Comparison of ENCODE assay signal across 23 cellular contexts in genomic region chr20:61615806-61616205, GRCh38.
A peak's percentile ranks its signal among the peaks of the same experiment; 100 is the strongest.
DNase-seq lines count a peak whose midpoint lies in the region; ATAC-seq and TF ChIP-seq lines count a peak whose summit lies in the region.
"Had no signal": no experiment of that assay in that cellular context is flagged by ENCODE, and none has a peak within 500 bp of the region (broad histone marks: within the 10 kb centered on the region; RNA-seq: fewer than 3 reads in every experiment).

No MANE protein-coding gene starts in this region.

- H3K4me3 ChIP-seq in BLaER1 (no peak overlapping the region), aorta (ENCODE audit: low read length in 2 of 2) (no peak overlapping the region)
- H3K4me3 ChIP-seq: A549, GM12878 had no signal

- H3K27ac Mint-ChIP-seq in H9 (no peak overlapping the region), endothelial cell (ENCODE audit: unreplicated experiment) (no peak overlapping the region)
- H3K27ac Mint-ChIP-seq: CD4-positive, CD25-positive, alpha-beta regulatory T cell; CD8-positive, alpha-beta T cell had no signal

- H2BK5ac ChIP-seq in H9 (ENCODE audit: insufficient read length, low read length): no peak overlapping the region

- no peak overlapping the region for H2AK5ac ChIP-seq in H9 (ENCODE audit: insufficient read length, low read length)

- H3K4me1 ChIP-seq in BLaER1: peaks cover 16% of the 10 kb centered on the region
- no peaks in the 10 kb centered on the region for H3K4me1 ChIP-seq in H9 (ENCODE audit: insufficient read depth, low read length)
- H3K4me1 ChIP-seq in aorta (ENCODE audit: control insufficient read depth in 1 of 2, insufficient read depth in 2 of 2, low read length in 2 of 2): no peaks in the 10 kb centered on the region
- H3K4me1 ChIP-seq: A549, BE2C had no signal

- no peaks in the 10 kb centered on the region for H3K4me1 Mint-ChIP-seq in H9
- no peaks in the 10 kb centered on the region for H3K4me1 Mint-ChIP-seq in endothelial cell (ENCODE audit: unreplicated experiment)
- H3K4me1 Mint-ChIP-seq: CD4-positive, CD25-positive, alpha-beta regulatory T cell had no signal

- no peak overlapping the region for H3K4me3 Mint-ChIP-seq in H9
- peak overlapping the region; percentile 59 for H3K4me3 Mint-ChIP-seq in endothelial cell (ENCODE audit: unreplicated experiment)
- H3K4me3 Mint-ChIP-seq: CD4-positive, CD25-positive, alpha-beta regulatory T cell; CD8-positive, alpha-beta T cell had no signal

- no peak overlapping the region for H3K4ac ChIP-seq in H9 (ENCODE audit: low read depth, low read length)

- no CpG with 5 or more reads among the region's 15 CpGs for WGBS in H9 (ENCODE audit: extremely low coverage, insufficient read length, low lambda C conversion rate)
- 90 to 93% methylated on average over 15 of the region's 15 CpGs for WGBS in aorta, 2 donors

- no peak overlapping the region for H3T11ph ChIP-seq in H9 (ENCODE audit: low read length)

- no peaks in the 10 kb centered on the region for H3K23me2 ChIP-seq in H9 (ENCODE audit: insufficient read length, low read depth, low read length, poor library complexity, severe bottlenecking)

- no peak overlapping the region for H2BK120ac ChIP-seq in H9 (ENCODE audit: low read depth, low read length, poor library complexity, severe bottlenecking)

- no peak overlapping the region for H2AFZ ChIP-seq in H9 (ENCODE audit: low read length)

- no peak overlapping the region for H4K91ac ChIP-seq in H9 (ENCODE audit: insufficient read length, low read depth, low read length)

- H3K36me3 Mint-ChIP-seq in H9 (ENCODE audit: insufficient read depth in 1 of 3, low read depth in 3 of 3) (peaks cover 4 to 11% (median 9%) of the 10 kb centered on the region in 3 experiments; a peak in 4 of 7 replicates), endothelial cell (ENCODE audit: low read depth, unreplicated experiment) (no peaks in the 10 kb centered on the region)
- H3K36me3 Mint-ChIP-seq: CD4-positive, CD25-positive, alpha-beta regulatory T cell; CD8-positive, alpha-beta T cell had no signal

- no peak overlapping the region for H3K18ac ChIP-seq in H9 (ENCODE audit: insufficient read length, low read depth, low read length)

- no peaks in the 10 kb centered on the region for H3K36me3 ChIP-seq in BLaER1
- H3K36me3 ChIP-seq in aorta (ENCODE audit: control insufficient read depth in 1 of 2, insufficient read depth in 2 of 2, low read length in 1 of 2): no peaks in the 10 kb centered on the region
- H3K36me3 ChIP-seq: BE2C had no signal

- 0 out of 2 replicates have a peak overlapping the region, but pooled peaks have one; percentile 40 for H3K14ac ChIP-seq in H9 (ENCODE audit: insufficient read depth, low read length)

- H3K27ac ChIP-seq in BLaER1 (0 out of 2 replicates have a peak overlapping the region, but pooled peaks have one; percentile 18), H9 (ENCODE audit: insufficient read length, low read depth, low read length) (no peak overlapping the region), aorta (ENCODE audit: low read depth in 1 of 2, low read length in 2 of 2) (no peak overlapping the region)
- H3K27ac ChIP-seq: A549, C4-2B had no signal

- in situ Hi-C loops in GM13977 (cut with MboI; ENCODE audit: low pct_unique_long_range_greater_than_20kb, low sequenced_read_pairs, unreplicated experiment): no loop called here

- H3K9me3 Mint-ChIP-seq in H9 (peaks cover 22 to 28% of the 10 kb centered on the region in 2 experiments), endothelial cell (ENCODE audit: unreplicated experiment) (no peaks in the 10 kb centered on the region)

- H3K9ac ChIP-seq in BLaER1 (no peak overlapping the region), H9 (ENCODE audit: extremely low read depth, insufficient read length, low read length) (no peak overlapping the region)

- H4K20me1 ChIP-seq in BLaER1: no peaks in the 10 kb centered on the region
- H4K20me1 ChIP-seq in H9 (ENCODE audit: control insufficient read depth, insufficient read depth, insufficient read length): no peaks in the 10 kb centered on the region

- no peak overlapping the region for H3K23ac ChIP-seq in H9 (ENCODE audit: insufficient read length, low read depth, low read length)

- H3K4me2 ChIP-seq in BLaER1 (peak overlapping the region; percentile 67), H9 (ENCODE audit: insufficient read depth, insufficient read length, low read length) (no peak overlapping the region)
- H3K4me2 ChIP-seq: A549 had no signal

- no peak for TF ChIP-seq CTCF in H9 (conservative IDR thresholded peaks at IDR 0.05)
- no peak for TF ChIP-seq CTCF in endothelial cell (IDR thresholded peaks at IDR 0.05; ENCODE audit: unreplicated experiment)
- no peak for TF ChIP-seq CTCF in GM13977 (IDR thresholded peaks at IDR 0.05; ENCODE audit: extremely low read depth, insufficient read depth, missing control alignments)

- DNase-seq in H9: no peak
- no peak for DNase-seq in endothelial cell (ENCODE audit: low spot score)
- no peak for DNase-seq in aorta
- no peak for DNase-seq in NOMO-1 (lab: John Stamatoyannopoulos, UW; ENCODE audit: unreplicated experiment in 2 of 2)
- no peak for DNase-seq in activated T-cell treated with anti-CD3 and anti-CD28 coated beads, Interleukin-2, amount 50 U/mL, for 1 hour
- no peak for DNase-seq in GM13977 (ENCODE audit: low spot score)
- DNase-seq: 8988T; ACHN; AML-193; BE2C; CD4-positive, CD25-positive, alpha-beta regulatory T cell; CD8-positive, alpha-beta T cell; DMS 273 treated with DMSO at 0.1 percent for 48 hours; DMS79; EL; GDM1; GOT3; H7 had no signal

- H3K9me3 ChIP-seq in BLaER1 (peaks cover 28% of the 10 kb centered on the region), H9 (ENCODE audit: control insufficient read depth, low read depth, low read length) (peaks cover 3% of the 10 kb centered on the region), aorta (ENCODE audit: control insufficient read depth, low read length) (peaks cover 6% of the 10 kb centered on the region)
- H3K9me3 ChIP-seq: A549, BE2C had no signal

- H3K79me2 ChIP-seq in H9 (ENCODE audit: insufficient read depth, low read length): no peaks in the 10 kb centered on the region

- H2BK12ac ChIP-seq in H9 (ENCODE audit: insufficient read length, low read depth, low read length): no peak overlapping the region

- intact Hi-C loops in aorta (cut with DNase I): no loop called here

- peak; percentile 24 for ATAC-seq in aorta (ENCODE audit: low FRiP score)
- ATAC-seq: A549; CD8-positive, alpha-beta T cell; GM12878; HCT116 had no signal

- peaks cover 76% of the 10 kb centered on the region for H3K27me3 Mint-ChIP-seq in H9 (ENCODE audit: low read depth)
- peaks cover 7% of the 10 kb centered on the region for H3K27me3 Mint-ChIP-seq in endothelial cell (ENCODE audit: unreplicated experiment)

- H3K79me1 ChIP-seq in H9 (ENCODE audit: insufficient read depth, low read depth, low read length, poor library complexity, severe bottlenecking): no peaks in the 10 kb centered on the region

- H4K5ac ChIP-seq in H9 (ENCODE audit: insufficient read length, low read depth, low read length): no peak overlapping the region

- no peak overlapping the region for H3K56ac ChIP-seq in H9 (ENCODE audit: insufficient read length, low read depth, low read length)

- no peak overlapping the region for H4K8ac ChIP-seq in H9 (replicated peaks; ENCODE audit: insufficient read length, low read depth, low read length)

- H2BK20ac ChIP-seq in H9 (ENCODE audit: low read depth, low read length, poor library complexity, severe bottlenecking): no peak overlapping the region

- H3K27me3 ChIP-seq in BLaER1 (no peaks in the 10 kb centered on the region), H9 (ENCODE audit: insufficient read depth, low read length) (peaks cover 3% of the 10 kb centered on the region; the same call in 1 of the 2 replicates), aorta (ENCODE audit: control insufficient read depth in 1 of 2, insufficient read depth in 2 of 2, low read length in 1 of 2) (no peaks in the 10 kb centered on the region)
- H3K27me3 ChIP-seq: BE2C had no signal

- H2BK15ac ChIP-seq in H9 (ENCODE audit: low read depth, low read length): no peak overlapping the region
